ENCODE assay signal across 8 cellular contexts in the genomic region with DNA sequence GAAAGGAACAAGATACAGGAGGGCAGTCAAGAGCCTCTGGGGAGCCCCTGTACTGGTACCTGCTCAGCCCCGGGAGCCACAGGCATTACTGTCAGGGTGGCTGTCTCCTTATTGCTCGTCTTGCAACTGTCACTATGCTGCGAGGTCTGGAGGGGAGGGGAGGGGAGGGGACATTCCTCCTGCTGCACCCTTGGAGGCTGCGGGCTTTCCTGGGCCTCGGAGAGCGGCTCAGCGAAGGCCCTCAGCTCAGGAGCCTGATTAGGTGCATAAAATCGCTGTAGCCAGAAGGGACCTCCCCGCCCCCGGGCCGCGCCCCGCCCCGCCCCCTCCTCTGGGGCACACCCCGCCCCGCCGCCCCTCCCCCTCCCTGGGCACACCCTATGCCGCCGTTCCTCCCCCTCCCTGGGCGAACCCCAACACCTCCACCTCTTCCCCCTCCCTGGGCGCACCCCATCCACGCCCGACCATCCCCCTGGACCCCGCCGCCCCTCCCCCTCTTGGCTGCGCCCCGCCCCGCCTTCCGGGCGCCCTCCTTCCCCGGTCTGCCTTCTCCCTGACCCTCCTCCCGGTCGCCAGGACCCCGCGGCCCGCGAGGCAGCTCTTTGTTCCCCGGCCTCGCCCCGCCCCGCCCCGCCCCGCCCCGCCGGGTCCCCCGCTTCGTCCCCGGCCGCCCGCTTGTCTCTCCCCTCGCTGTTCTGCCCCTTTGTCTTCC. TPM values are rescaled to one million over a fixed set of nuclear protein-coding genes. Genes with fewer than 3 reads are reported as not detected.
A peak's percentile ranks its signal among the peaks of the same experiment; 100 is the strongest.
DNase-seq lines count a peak whose midpoint lies in the region; ATAC-seq and TF ChIP-seq lines count a peak whose summit lies in the region.

No MANE protein-coding gene starts in this region.

- DNase-seq in HEK293T (ENCODE audit: extremely low spot score) (peak; percentile 70), T-helper 9 cell (peak; percentile 18), cardiac fibroblast (ENCODE audit: low read depth in 2 of 2) (no peak), left lobe of liver (ENCODE audit: low spot score) (no peak)
- DNase-seq in stimulated activated CD8-positive, alpha-beta memory T cell treated with anti-CD3 and anti-CD28 coated beads, Interleukin-12 subunit alpha, Interleukin-12 subunit beta, amount 100 ng/mL, for 24 hours (ENCODE audit: extremely low read depth): peak; percentile 14

- TF ChIP-seq CTCF in cardiac fibroblast (IDR thresholded peaks at IDR 0.05; ENCODE audit: low read depth, low read length): no peak

- H3K4me3 ChIP-seq in cardiac fibroblast (replicated peaks in 1 of 2; ENCODE audit: low read depth in 2 of 2, low read length in 2 of 2): peak overlapping the region; percentile 26 to 54

- POLR2A ChIA-PET in HEK293T (lab: Yijun Ruan, JAX): no interaction called here

- CTCF ChIA-PET in HEK293T (lab: Yijun Ruan, JAX): no interaction called here

- peak; percentile 68 for ATAC-seq in left lobe of liver
- ATAC-seq in GM18909 (IDR thresholded peaks at IDR 0.05; ENCODE audit: poor library complexity, unreplicated experiment): no peak
- no peak for ATAC-seq in HG02678 (IDR thresholded peaks at IDR 0.05; ENCODE audit: unreplicated experiment)
- ATAC-seq in HG03460 (IDR thresholded peaks at IDR 0.05; ENCODE audit: unreplicated experiment): no peak

TF ChIP-seq in HEK293T, 16 proteins besides CTCF, POLR2A, EP300 and RAD21:
- TF ChIP-seq ARNT (IDR thresholded peaks at IDR 0.05) (no peak), FOXK2 (IDR thresholded peaks at IDR 0.05) (no peak), CTBP1 (IDR thresholded peaks at IDR 0.05; ENCODE audit: borderline replicate concordance) (no peak), SUZ12 (IDR thresholded peaks at IDR 0.05) (no peak), SP1 (IDR thresholded peaks at IDR 0.05) (no peak), FOXA1 (IDR thresholded peaks at IDR 0.05) (no peak), ZNF384 (IDR thresholded peaks at IDR 0.05) (no peak)
TF ChIP-seq in HEK293T: peak in this region for 0.

RNA-seq across cellular contexts. Expression of gene CACHD1, which starts 35.5 kb away (rescaled TPM):
- total RNA-seq in left lobe of liver: 1.0 TPM

Comparison
In these comparisons a context has a peak if more than half of its experiments do, and no peak if none do; other contexts are left out.
1. DNase-seq: peak in HEK293T (single experiment), T-helper 9 cell (single experiment) and stimulated activated CD8-positive, alpha-beta memory T cell treated with anti-CD3 and anti-CD28 coated beads, Interleukin-12 subunit alpha, Interleukin-12 subunit beta, amount 100 ng/mL, for 24 hours (single experiment); none in cardiac fibroblast (0 of 2) and left lobe of liver (single experiment).